ENCODE assay signal across 15 cellular contexts in genomic region chr20:5606347-5606746, GRCh38. TPM values are rescaled to one million over a fixed set of nuclear protein-coding genes. Genes with fewer than 3 reads are reported as not detected.
DNase-seq lines count a peak whose midpoint lies in the region; ATAC-seq, FAIRE-seq and TF ChIP-seq lines count a peak whose summit lies in the region.
"Had no signal": no experiment of that assay in that cellular context is flagged by ENCODE, and none has a peak within 500 bp of the region (broad histone marks: within the 10 kb centered on the region; RNA-seq: fewer than 3 reads in every experiment).

No MANE protein-coding gene starts in this region.

- H3K27me3 Mint-ChIP-seq in activated CD8-positive, alpha-beta memory T cell treated with anti-CD3 and anti-CD28 coated beads, Interleukin-2, amount 10 ng/mL, durations not matched to agents 7 days and 5 days = no peaks in the 10 kb centered on the region
- H3K27me3 Mint-ChIP-seq in neural progenitor cell (ENCODE audit: insufficient read depth, low read depth) = peaks cover 2% of the 10 kb centered on the region

- H3K9me2 ChIP-seq in MM.1S (replicated peaks; ENCODE audit: insufficient read depth, low read length) = no peaks in the 10 kb centered on the region

- no peak for TF ChIP-seq RAD21 in K562 (CRISPR knock-in tag; conservative IDR thresholded peaks at IDR 0.05 in 1 of 2, IDR thresholded peaks at IDR 0.05 in 1 of 2)

- WGBS in K562 (ENCODE audit: insufficient coverage, low coverage, missing lambda C conversion rate) = 33% methylated on average over 1 of the region's 1 CpG

- no peak for TF ChIP-seq POLR2A in K562 (conservative IDR thresholded peaks at IDR 0.05)

- H3K27me3 ChIP-seq in MM.1S (replicated peaks; ENCODE audit: insufficient read depth, low read length) = no peaks in the 10 kb centered on the region
- H3K27me3 ChIP-seq in K562 (ENCODE audit: control insufficient read depth in 2 of 2, insufficient read depth in 2 of 2, low read length in 2 of 2) = no peaks in the 10 kb centered on the region
- H3K27me3 ChIP-seq in neural progenitor cell = no peaks in the 10 kb centered on the region

- no peaks in the 10 kb centered on the region for H3K9me1 ChIP-seq in K562 (ENCODE audit: control insufficient read depth, insufficient read depth, low read length)

- H3K27ac ChIP-seq in MM.1S (ENCODE audit: low read length) (peak overlapping the region; percentile 82; the same call in 1 of the 2 replicates), K562 (ENCODE audit: extremely low read depth, low read depth, low read length) (no peak overlapping the region), neural progenitor cell (no peak overlapping the region)

- no peak overlapping the region for H2AFZ ChIP-seq in MM.1S (ENCODE audit: low read length)
- no peak overlapping the region for H2AFZ ChIP-seq in K562 (ENCODE audit: low read depth, low read length)
- no peak overlapping the region for H2AFZ ChIP-seq in neural progenitor cell (replicated peaks)

- H3K9me3 Mint-ChIP-seq in activated CD8-positive, alpha-beta memory T cell treated with anti-CD3 and anti-CD28 coated beads, Interleukin-2, amount 10 ng/mL, durations not matched to agents 7 days and 5 days (ENCODE audit: low read depth) = no peaks in the 10 kb centered on the region
- no peaks in the 10 kb centered on the region for H3K9me3 Mint-ChIP-seq in neural progenitor cell

- H3K36me3 Mint-ChIP-seq in activated CD8-positive, alpha-beta memory T cell treated with anti-CD3 and anti-CD28 coated beads, Interleukin-2, amount 10 ng/mL, durations not matched to agents 7 days and 5 days = peaks cover 37% of the 10 kb centered on the region
- peaks cover 10% of the 10 kb centered on the region for H3K36me3 Mint-ChIP-seq in neural progenitor cell

- H3K4me3 Mint-ChIP-seq in activated CD8-positive, alpha-beta memory T cell treated with anti-CD3 and anti-CD28 coated beads, Interleukin-2, amount 10 ng/mL, durations not matched to agents 7 days and 5 days = peak overlapping the region; percentile 13
- no peak overlapping the region for H3K4me3 Mint-ChIP-seq in neural progenitor cell

- peak overlapping the region; percentile 94 for H3K4me2 ChIP-seq in MM.1S (ENCODE audit: low read depth, low read length)
- H3K4me2 ChIP-seq in K562 (ENCODE audit: insufficient read depth, low read length) = peak overlapping the region; percentile 43; the same call in 1 of the 2 replicates
- no peak overlapping the region for H3K4me2 ChIP-seq in neural progenitor cell

- H3K9me3 ChIP-seq in MM.1S (replicated peaks; ENCODE audit: insufficient read depth, low read length) = no peaks in the 10 kb centered on the region
- H3K9me3 ChIP-seq in K562 (replicated peaks; ENCODE audit: control insufficient read depth, insufficient read depth, low read depth, low read length) = no peaks in the 10 kb centered on the region
- H3K9me3 ChIP-seq in neural progenitor cell (ENCODE audit: low read depth) = no peaks in the 10 kb centered on the region

- peaks cover 49% of the 10 kb centered on the region for H3F3A ChIP-seq in MM.1S (ENCODE audit: insufficient read depth, low read length)
- peaks cover 11% of the 10 kb centered on the region for H3F3A ChIP-seq in neural progenitor cell (ENCODE audit: low read depth)

- POLR2A ChIA-PET in K562 (lab: Yijun Ruan, JAX) = interaction anchor here (1.1 to 2.8 kb wide), 3 partner anchors 8 to 13 kb away, joined by 3 to 12 read pairs (median 4); no protein-coding TSS in a partner anchor

- H3K79me2 ChIP-seq in MM.1S (ENCODE audit: low read length) (peaks cover 91% of the 10 kb centered on the region), K562 (ENCODE audit: control insufficient read depth, insufficient read depth, low read length) (peaks cover 88% of the 10 kb centered on the region), neural progenitor cell (ENCODE audit: low read depth) (peaks cover 91% of the 10 kb centered on the region)

- H3K4me1 Mint-ChIP-seq in activated CD8-positive, alpha-beta memory T cell treated with anti-CD3 and anti-CD28 coated beads, Interleukin-2, amount 10 ng/mL, durations not matched to agents 7 days and 5 days = peaks cover 64% of the 10 kb centered on the region
- peaks cover 31% of the 10 kb centered on the region for H3K4me1 Mint-ChIP-seq in neural progenitor cell

- CTCF ChIA-PET in activated CD8-positive, alpha-beta memory T cell treated with anti-CD3 and anti-CD28 coated beads, Interleukin-2, amount 10 ng/mL, durations not matched to agents 7 days and 5 days (lab: Charles Lee) = no interaction called here
- CTCF ChIA-PET in K562 (lab: Yijun Ruan, JAX; ENCODE audit: low intra/inter-chr PET ratio) = no interaction called here

- H3K36me3 ChIP-seq in MM.1S (replicated peaks; ENCODE audit: insufficient read depth, low read length) (no peaks in the 10 kb centered on the region), K562 (ENCODE audit: control insufficient read depth, insufficient read depth, low read length) (peaks cover 35% of the 10 kb centered on the region; the same call in 2 of the 3 replicates), neural progenitor cell (no peaks in the 10 kb centered on the region)

- no peak for TF ChIP-seq EP300 in K562 (IDR thresholded peaks at IDR 0.05; ENCODE audit: low read length)

- H3K9ac ChIP-seq in MM.1S (ENCODE audit: low read length) = 0 out of 2 replicates have a peak overlapping the region, but pooled peaks have one; percentile 12
- H3K9ac ChIP-seq in K562 (ENCODE audit: insufficient read depth in 1 of 2, low read depth in 2 of 2, low read length in 2 of 2) = peak overlapping the region in 1 of 2 experiments; percentile 35; a peak in 2 of 4 replicates
- no peak overlapping the region for H3K9ac ChIP-seq in neural progenitor cell

- no peak for DNase-seq in activated CD8-positive, alpha-beta memory T cell treated with anti-CD3 and anti-CD28 coated beads, Interleukin-2, amount 10 ng/mL, durations not matched to agents 7 days and 5 days
- DNase-seq in activated CD8-positive, alpha-beta memory T cell treated with anti-CD3 and anti-CD28 coated beads, Interleukin-2, amount 50 U/mL, for 48 hours = no peak
- no peak for DNase-seq in MM.1S
- no peak for DNase-seq in K562 (ENCODE audit: extremely low read depth in 1 of 4, low spot score in 3 of 4)
- DNase-seq in neural progenitor cell (ENCODE audit: low spot score) = no peak
- DNase-seq in NCI-H2196 treated with DMSO at 0.1 percent for 48 hours (lab: John Stamatoyannopoulos, UW; ENCODE audit: unreplicated experiment) = no peak
- no peak for DNase-seq in GM03348 (ENCODE audit: low spot score)
- DNase-seq: activated effector memory CD4-positive, alpha-beta T cell treated with Interleukin-2 at 50 U/mL for 16 hours; central memory CD4-positive, alpha-beta T cell; EL; HCEC 1CT; hippocampal formation; NCI-H1092; NCI-H446 had no signal

- in situ Hi-C loops in K562 (cut with MboI) = no loop called here

- ATAC-seq in activated CD8-positive, alpha-beta memory T cell treated with anti-CD3 and anti-CD28 coated beads, Interleukin-2, amount 10 ng/mL, durations not matched to agents 7 days and 5 days = no peak
- ATAC-seq in K562 (no peak), HG02763 (IDR thresholded peaks at IDR 0.05; ENCODE audit: unreplicated experiment) (no peak)

- TF ChIP-seq CTCF in MM.1S (IDR thresholded peaks at IDR 0.05; ENCODE audit: low read length) = no peak
- TF ChIP-seq CTCF in K562 (IDR thresholded peaks at IDR 0.05 in 2 of 3, conservative IDR thresholded peaks at IDR 0.05 in 1 of 3; ENCODE audit: insufficient read depth in 2 of 3, low read depth in 1 of 3, low read length in 3 of 3) = no peak
- no peak for TF ChIP-seq CTCF in neural progenitor cell (IDR thresholded peaks at IDR 0.05)

- peaks cover 38% of the 10 kb centered on the region for H3K4me1 ChIP-seq in MM.1S (ENCODE audit: low read length)
- peaks cover 2 to 3% of the 10 kb centered on the region in 2 experiments; a peak in 4 of 5 replicates for H3K4me1 ChIP-seq in K562 (replicated peaks in 1 of 2; ENCODE audit: control insufficient read depth in 2 of 2, insufficient read depth in 2 of 2, low read length in 2 of 2)
- H3K4me1 ChIP-seq in neural progenitor cell = peaks cover 21% of the 10 kb centered on the region

- BruUV-seq in K562 (replicated peaks; lab: Mats Ljungman, UMichigan) = no TSS peak

- peak overlapping the region; percentile 38 for H3K27ac Mint-ChIP-seq in activated CD8-positive, alpha-beta memory T cell treated with anti-CD3 and anti-CD28 coated beads, Interleukin-2, amount 10 ng/mL, durations not matched to agents 7 days and 5 days
- H3K27ac Mint-ChIP-seq in neural progenitor cell = peak overlapping the region; percentile 48

- H3K4me3 ChIP-seq in MM.1S (ENCODE audit: low read length) (peak overlapping the region; percentile 19), K562 (no peak overlapping the region), neural progenitor cell (no peak overlapping the region)

- FAIRE-seq in K562 (lab: Jason Lieb, UNC) = no peak

- no peaks in the 10 kb centered on the region for H4K20me1 ChIP-seq in MM.1S (ENCODE audit: insufficient read depth, low read length)
- H4K20me1 ChIP-seq in K562 (replicated peaks; ENCODE audit: control insufficient read depth, insufficient read depth, low read length) = peaks cover 6% of the 10 kb centered on the region
- H4K20me1 ChIP-seq in neural progenitor cell (ENCODE audit: low read depth) = peaks cover 66% of the 10 kb centered on the region

- intact Hi-C loops in K562 (cut with micrococcal nuclease) = loop anchor here (5.0 kb wide), 1 partner anchor 181 kb away; no protein-coding TSS in a partner anchor

TF ChIP-seq in K562, 482 proteins besides CTCF, POLR2A, EP300 and RAD21 (continues in another document):
- no peak for TF ChIP-seq ZC3H4 (CRISPR knock-in tag; IDR thresholded peaks at IDR 0.05; ENCODE audit: borderline replicate concordance)

RNA-seq across cellular contexts. Expression of gene GPCPD1, which starts 4.5 kb away (rescaled TPM):
- 10 to 100 TPM; 21.5 to 36.6 TPM for total RNA-seq in activated CD8-positive, alpha-beta memory T cell treated with anti-CD3 and anti-CD28 coated beads, Interleukin-2, amount 10 ng/mL, durations not matched to agents 7 days and 5 days
- total RNA-seq in K562 (2011; cell fraction: chromatin; rRNA removed; ENCODE audit: low replicate concordance) = 34.0 and 115 TPM in 2 replicates
- 12.7 and 17.1 TPM in 2 replicates for total RNA-seq in K562 (2011; cell fraction: nucleolus; rRNA removed)
- 35.8 and 53.4 TPM in 2 replicates for total RNA-seq in K562 (2011; cell fraction: nucleoplasm; rRNA removed)
- 5.8 and 8.5 TPM in 2 replicates for total RNA-seq in K562 (2014; rRNA removed)
- 14.7 and 16.0 TPM in 2 replicates for total RNA-seq in K562 (2014; rRNA removed; fragmentation: Illumina TruSeq; extraction: Trizol)
- total RNA-seq in K562 (2015; rRNA removed; fragmentation: Illumina TruSeq; extraction: Trizol) = 7.4 and 8.6 TPM in 2 replicates
- total RNA-seq in K562 (2021) = 12.4 and 14.9 TPM in 2 replicates
- 19.2 and 23.0 TPM in 2 replicates for polyA plus RNA-seq in K562 (2011; rRNA removed)
- 3.2 and 10.2 TPM in 2 replicates for polyA plus RNA-seq in K562 (2011; cell fraction: cytosol; rRNA removed)
- 32.5 and 69.6 TPM in 2 replicates for polyA plus RNA-seq in K562 (2011; cell fraction: nucleus; rRNA removed)
- 6.4 and 11.6 TPM in 2 replicates for polyA plus RNA-seq in K562 (2012)
- 7.4 and 8.6 TPM in 2 replicates for polyA plus RNA-seq in K562 (2014; fragmentation: Illumina TruSeq; extraction: Trizol)
- polyA plus RNA-seq in K562 (2014; fragmentation: Nextera tagmentation; extraction: Ambion mirVana) = 1 to 10 TPM; 3.3 to 4.2 TPM
- polyA plus RNA-seq in K562 (2014; rRNA removed) = 8.6 and 12.5 TPM in 2 replicates
- polyA minus RNA-seq in K562 (2011; rRNA and poly(A)+ RNA removed) = 25.3 and 39.7 TPM in 2 replicates
- polyA minus RNA-seq in K562 (2011; cell fraction: cytosol; rRNA and poly(A)+ RNA removed) = 5.0 and 8.5 TPM in 2 replicates
- 15.9 and 42.7 TPM in 2 replicates for polyA minus RNA-seq in K562 (2011; cell fraction: nucleus; rRNA and poly(A)+ RNA removed)
- total RNA-seq in neural progenitor cell (ENCODE audit: low replicate concordance) = 33.3 and 57.3 TPM in 2 replicates
